ENCODE assay signal across 21 cellular contexts in genomic region chr9:79944991-79945390, GRCh38.
DNase-seq lines count a peak whose midpoint lies in the region; ATAC-seq, FAIRE-seq and TF ChIP-seq lines count a peak whose summit lies in the region.
"Had no signal": no experiment of that assay in that cellular context is flagged by ENCODE, and none has a peak within 500 bp of the region (broad histone marks: within the 10 kb centered on the region; RNA-seq: fewer than 3 reads in every experiment).

No MANE protein-coding gene starts in this region.

- DNase-seq in CD4-positive, CD25-positive, alpha-beta regulatory T cell = peak in 2 of 3 donors; percentile 15 to 19
- no peak for DNase-seq in H54 (ENCODE audit: insufficient read length, low spot score)
- no peak for DNase-seq in effector memory CD8-positive, alpha-beta T cell
- no peak for DNase-seq in smooth muscle cell (lab: John Stamatoyannopoulos, UW; ENCODE audit: unreplicated experiment)
- no peak for DNase-seq in NCI-H1694 (lab: John Stamatoyannopoulos, UW)
- DNase-seq in cerebellum (ENCODE audit: low spot score) = no peak
- DNase-seq in activated CD4-positive, alpha-beta T cell treated with anti-CD3 and anti-CD28 coated beads, Interleukin-2, amount 50 U/mL, for 4 hours = no peak
- DNase-seq: activated CD8-positive, alpha-beta T cell treated with anti-CD3 and anti-CD28 coated beads, Interleukin-2, amount 10 ng/mL, durations not matched to agents 7 days and 5 days; central memory CD4-positive, alpha-beta T cell; dorsolateral prefrontal cortex; H9; KBM-7; NCI-H1417 treated with DMSO at 0.1 percent for 48 hours; NCI-H2081 treated with DMSO at 0.1 percent for 48 hours; NCI-H774; stimulated activated CD4-positive, alpha-beta T cell treated with anti-CD3 and anti-CD28 coated beads, Interleukin-2, amount 100 ng/mL, for 24 hours; upper lobe of right lung had no signal

- no peak overlapping the region for H3K9ac ChIP-seq in smooth muscle cell (ENCODE audit: low read depth)

- ATAC-seq in CD4-positive, CD25-positive, alpha-beta regulatory T cell (ENCODE audit: low read depth in 2 of 2) = peak in 1 of 2 donors; percentile 28
- peak; percentile 47 for ATAC-seq in effector memory CD8-positive, alpha-beta T cell (replicated peaks)
- ATAC-seq: activated CD8-positive, alpha-beta T cell treated with anti-CD3 and anti-CD28 coated beads, Interleukin-2, amount 10 ng/mL, durations not matched to agents 7 days and 5 days; left lobe of liver; upper lobe of right lung had no signal

- H2AFZ ChIP-seq in smooth muscle cell (ENCODE audit: low read depth) = no peak overlapping the region

- H3K9me3 ChIP-seq in CD4-positive, CD25-positive, alpha-beta regulatory T cell (ENCODE audit: control insufficient read depth in 2 of 2, low read length in 2 of 2) = no peaks in the 10 kb centered on the region
- no peaks in the 10 kb centered on the region for H3K9me3 ChIP-seq in smooth muscle cell (replicated peaks; ENCODE audit: low read depth)
- H3K9me3 ChIP-seq: upper lobe of right lung had no signal

- FAIRE-seq in H54 (lab: Jason Lieb, UNC) = peak; percentile 15
- FAIRE-seq: HTR-8/SVneo had no signal

- H3K27ac Mint-ChIP-seq in CD4-positive, CD25-positive, alpha-beta regulatory T cell = no peak overlapping the region
- no peak overlapping the region for H3K27ac Mint-ChIP-seq in effector memory CD8-positive, alpha-beta T cell
- H3K27ac Mint-ChIP-seq: activated CD8-positive, alpha-beta T cell treated with anti-CD3 and anti-CD28 coated beads, Interleukin-2, amount 10 ng/mL, durations not matched to agents 7 days and 5 days; H9; nephron had no signal

- H3K27me3 Mint-ChIP-seq in CD4-positive, CD25-positive, alpha-beta regulatory T cell = no peaks in the 10 kb centered on the region
- H3K27me3 Mint-ChIP-seq in effector memory CD8-positive, alpha-beta T cell = no peaks in the 10 kb centered on the region

- no peaks in the 10 kb centered on the region for H3K4me1 ChIP-seq in CD4-positive, CD25-positive, alpha-beta regulatory T cell (ENCODE audit: control insufficient read depth, insufficient read depth, low read length, poor library complexity, severe bottlenecking)
- H3K4me1 ChIP-seq in smooth muscle cell (ENCODE audit: low read depth) = no peaks in the 10 kb centered on the region
- H3K4me1 ChIP-seq: upper lobe of right lung had no signal

- no peak overlapping the region for H3K27ac ChIP-seq in CD4-positive, CD25-positive, alpha-beta regulatory T cell (ENCODE audit: insufficient read depth, low read length, poor library complexity, severe bottlenecking)
- peak overlapping the region; percentile 1 for H3K27ac ChIP-seq in smooth muscle cell (ENCODE audit: low read depth)
- H3K27ac ChIP-seq: dorsolateral prefrontal cortex, RWPE1, upper lobe of right lung had no signal

- no peaks in the 10 kb centered on the region for H3K27me3 ChIP-seq in CD4-positive, CD25-positive, alpha-beta regulatory T cell (ENCODE audit: control insufficient read depth, insufficient read depth, low read length)
- no peaks in the 10 kb centered on the region for H3K27me3 ChIP-seq in smooth muscle cell (ENCODE audit: low read depth)
- H3K27me3 ChIP-seq: dorsolateral prefrontal cortex, upper lobe of right lung had no signal

- H3K4me1 Mint-ChIP-seq in CD4-positive, CD25-positive, alpha-beta regulatory T cell = no peaks in the 10 kb centered on the region
- no peaks in the 10 kb centered on the region for H3K4me1 Mint-ChIP-seq in effector memory CD8-positive, alpha-beta T cell (ENCODE audit: low read depth in 2 of 2)
- H3K4me1 Mint-ChIP-seq: H9, nephron had no signal

- H3K4me3 Mint-ChIP-seq in CD4-positive, CD25-positive, alpha-beta regulatory T cell = no peak overlapping the region
- no peak overlapping the region for H3K4me3 Mint-ChIP-seq in effector memory CD8-positive, alpha-beta T cell
- H3K4me3 Mint-ChIP-seq: activated CD8-positive, alpha-beta T cell treated with anti-CD3 and anti-CD28 coated beads, Interleukin-2, amount 10 ng/mL, durations not matched to agents 7 days and 5 days; H9; nephron had no signal

- TF ChIP-seq POLR2A in H54 (IDR thresholded peaks at IDR 0.05; ENCODE audit: low read depth, low read length) = no peak

- H3F3A ChIP-seq in smooth muscle cell (ENCODE audit: low read depth) = no peaks in the 10 kb centered on the region

- TF ChIP-seq CTCF in smooth muscle cell (IDR thresholded peaks at IDR 0.05; ENCODE audit: borderline replicate concordance, insufficient read depth, poor library complexity, severe bottlenecking) = no peak

- no peaks in the 10 kb centered on the region for H3K36me3 Mint-ChIP-seq in CD4-positive, CD25-positive, alpha-beta regulatory T cell
- H3K36me3 Mint-ChIP-seq in effector memory CD8-positive, alpha-beta T cell (ENCODE audit: insufficient read depth) = no peaks in the 10 kb centered on the region

- no peaks in the 10 kb centered on the region for H3K9me3 Mint-ChIP-seq in CD4-positive, CD25-positive, alpha-beta regulatory T cell
- no peaks in the 10 kb centered on the region for H3K9me3 Mint-ChIP-seq in effector memory CD8-positive, alpha-beta T cell
- H3K9me3 Mint-ChIP-seq: H9, nephron had no signal

- peak overlapping the region; percentile 48 for H3K4me2 ChIP-seq in smooth muscle cell

- no peak overlapping the region for H3K4me3 ChIP-seq in CD4-positive, CD25-positive, alpha-beta regulatory T cell (ENCODE audit: low read depth, low read length)
- no peak overlapping the region for H3K4me3 ChIP-seq in smooth muscle cell
- H3K4me3 ChIP-seq: dorsolateral prefrontal cortex, upper lobe of right lung had no signal

- no peaks in the 10 kb centered on the region for H3K79me2 ChIP-seq in smooth muscle cell (ENCODE audit: low read depth)

- H3K36me3 ChIP-seq in CD4-positive, CD25-positive, alpha-beta regulatory T cell (ENCODE audit: control insufficient read depth, insufficient read depth, low read length) = no peaks in the 10 kb centered on the region
- no peaks in the 10 kb centered on the region for H3K36me3 ChIP-seq in smooth muscle cell (ENCODE audit: low read depth)
- H3K36me3 ChIP-seq: upper lobe of right lung had no signal

- no peaks in the 10 kb centered on the region for H4K20me1 ChIP-seq in smooth muscle cell (ENCODE audit: low read depth)

- WGBS in smooth muscle cell (ENCODE audit: low lambda C conversion rate) = 23% methylated on average over 1 of the region's 1 CpG

Comparison
In these comparisons a context has a peak if more than half of its experiments do, and no peak if none do; other contexts are left out.
1. DNase-seq: peak in CD4-positive, CD25-positive, alpha-beta regulatory T cell (2 of 3); none in H54 (single experiment), effector memory CD8-positive, alpha-beta T cell (0 of 3), smooth muscle cell (single experiment), NCI-H1694 (single experiment), cerebellum (single experiment) and activated CD4-positive, alpha-beta T cell treated with anti-CD3 and anti-CD28 coated beads, Interleukin-2, amount 50 U/mL, for 4 hours (0 of 2).